ENCODE assay signal across 16 cellular contexts in the genomic region with DNA sequence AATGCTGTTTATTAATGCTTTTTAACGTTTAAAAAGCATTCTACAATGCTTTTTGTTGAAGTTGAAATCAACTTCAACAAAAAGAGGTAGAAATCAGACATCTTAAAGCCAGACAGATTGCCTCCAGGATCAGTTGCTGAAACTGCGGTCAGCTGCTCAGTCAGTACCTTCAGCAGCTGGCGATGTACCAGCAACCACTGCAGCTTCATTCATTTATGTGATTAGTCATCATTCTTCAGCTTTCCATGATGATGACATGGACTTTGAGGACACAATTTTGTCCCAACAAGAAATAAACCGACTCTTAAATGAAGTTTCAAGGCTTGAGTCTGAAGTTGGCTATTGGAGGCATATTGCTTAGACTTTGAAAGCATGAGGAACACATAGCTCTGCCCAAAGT. TPM values are rescaled to one million over a fixed set of nuclear protein-coding genes. Genes with fewer than 3 reads are reported as not detected.
A peak's percentile ranks its signal among the peaks of the same experiment; 100 is the strongest.
DNase-seq lines count a peak whose midpoint lies in the region; ATAC-seq, FAIRE-seq and TF ChIP-seq lines count a peak whose summit lies in the region.
"Had no signal": no experiment of that assay in that cellular context is flagged by ENCODE, and none has a peak within 500 bp of the region (broad histone marks: within the 10 kb centered on the region; RNA-seq: fewer than 3 reads in every experiment).

No MANE protein-coding gene starts in this region.

- H3K9ac ChIP-seq in KMS-11 = peak overlapping the region; percentile 49; the same call in 1 of the 2 replicates
- H3K9ac ChIP-seq in K562 (ENCODE audit: insufficient read depth in 1 of 2, low read depth in 2 of 2, low read length in 2 of 2) = no peak overlapping the region
- H3K9ac ChIP-seq: BLaER1 had no signal

- no peak for TF ChIP-seq EP300 in K562 (IDR thresholded peaks at IDR 0.05; ENCODE audit: low read length)

- TF ChIP-seq CTCF in KMS-11 (conservative IDR thresholded peaks at IDR 0.05; ENCODE audit: low read depth, low read length) = no peak
- no peak for TF ChIP-seq CTCF in K562 (IDR thresholded peaks at IDR 0.05 in 2 of 3, conservative IDR thresholded peaks at IDR 0.05 in 1 of 3; ENCODE audit: insufficient read depth in 2 of 3, low read depth in 1 of 3, low read length in 3 of 3)
- no peak for TF ChIP-seq CTCF in kidney epithelial cell (IDR thresholded peaks at IDR 0.05; ENCODE audit: insufficient read depth, low read length, poor library complexity, severe bottlenecking)

- no peak for TF ChIP-seq POLR2A in K562 (conservative IDR thresholded peaks at IDR 0.05)

- POLR2A ChIA-PET in K562 (lab: Yijun Ruan, JAX) = no interaction called here

- CTCF ChIA-PET in K562 (lab: Yijun Ruan, JAX; ENCODE audit: low intra/inter-chr PET ratio) = no interaction called here

- H3K27me3 ChIP-seq in KMS-11 (ENCODE audit: insufficient read depth, low read depth) (no peaks in the 10 kb centered on the region), K562 (ENCODE audit: control insufficient read depth in 2 of 2, insufficient read depth in 2 of 2, low read length in 2 of 2) (peaks cover 5% of the 10 kb centered on the region in 2 experiments; a peak in 3 of 5 replicates), kidney epithelial cell (ENCODE audit: control insufficient read depth, insufficient read depth, low read length) (no peaks in the 10 kb centered on the region)
- H3K27me3 ChIP-seq: BLaER1, dorsolateral prefrontal cortex, ovary had no signal

- H4K20me1 ChIP-seq in KMS-11 (ENCODE audit: insufficient read depth) = no peaks in the 10 kb centered on the region
- H4K20me1 ChIP-seq in K562 (replicated peaks; ENCODE audit: control insufficient read depth, insufficient read depth, low read length) = no peaks in the 10 kb centered on the region
- H4K20me1 ChIP-seq: BLaER1 had no signal

- H3K36me3 ChIP-seq in KMS-11 (ENCODE audit: insufficient read depth) (no peaks in the 10 kb centered on the region), K562 (ENCODE audit: control insufficient read depth, insufficient read depth, low read length) (no peaks in the 10 kb centered on the region), kidney epithelial cell (ENCODE audit: control insufficient read depth, insufficient read depth, low read length) (no peaks in the 10 kb centered on the region)
- H3K36me3 ChIP-seq: BLaER1, ovary had no signal

- BruUV-seq in K562 (replicated peaks; lab: Mats Ljungman, UMichigan) = no TSS peak

- H3K79me2 ChIP-seq in KMS-11 (ENCODE audit: insufficient read depth, low read depth) = no peaks in the 10 kb centered on the region
- H3K79me2 ChIP-seq in K562 (ENCODE audit: control insufficient read depth, insufficient read depth, low read length) = no peaks in the 10 kb centered on the region

- H3K9me3 ChIP-seq in K562 (replicated peaks; ENCODE audit: control insufficient read depth, insufficient read depth, low read depth, low read length) = no peaks in the 10 kb centered on the region
- H3K9me3 ChIP-seq: ovary had no signal

- no peak overlapping the region for H3K4me3 ChIP-seq in KMS-11 (IDR thresholded peaks at IDR 0.05; ENCODE audit: insufficient read depth, low read depth, low read length)
- H3K4me3 ChIP-seq in K562 = no peak overlapping the region
- no peak overlapping the region for H3K4me3 ChIP-seq in kidney epithelial cell (ENCODE audit: low read depth, low read length)
- H3K4me3 ChIP-seq: BLaER1, dorsolateral prefrontal cortex, ovary had no signal

- no peaks in the 10 kb centered on the region for H3K9me1 ChIP-seq in K562 (ENCODE audit: control insufficient read depth, insufficient read depth, low read length)

- in situ Hi-C loops in K562 (cut with MboI) = no loop called here

- TF ChIP-seq RAD21 in K562 (CRISPR knock-in tag; conservative IDR thresholded peaks at IDR 0.05 in 1 of 2, IDR thresholded peaks at IDR 0.05 in 1 of 2) = no peak

- H3K27ac ChIP-seq in KMS-11 (peak overlapping the region; percentile 93), K562 (ENCODE audit: extremely low read depth, low read depth, low read length) (no peak overlapping the region)
- H3K27ac ChIP-seq: BLaER1, ovary had no signal

- FAIRE-seq in K562 (lab: Jason Lieb, UNC) = no peak

- 2% methylated on average over 4 of the region's 4 CpGs for WGBS in K562 (ENCODE audit: insufficient coverage, low coverage, missing lambda C conversion rate)

- DNase-seq in AG08395 (ENCODE audit: low spot score) = peak; percentile 84
- no peak for DNase-seq in K562 (ENCODE audit: extremely low read depth in 1 of 4, low spot score in 3 of 4)
- peak; percentile 31 for DNase-seq in kidney epithelial cell (ENCODE audit: low read depth)
- DNase-seq in DMS153 treated with DMSO at 0.1 percent for 48 hours (lab: John Stamatoyannopoulos, UW; ENCODE audit: unreplicated experiment) = no peak
- DNase-seq in germinal center (ENCODE audit: low spot score) = no peak
- DNase-seq in SKM-1 treated with dmso at 0.1 percent for 144 hours (lab: John Stamatoyannopoulos, UW; ENCODE audit: unreplicated experiment) = no peak
- no peak for DNase-seq in NCI-H2081 (lab: John Stamatoyannopoulos, UW)
- DNase-seq: activated CD8-positive, alpha-beta memory T cell treated with anti-CD3 and anti-CD28 coated beads, Interleukin-2, amount 10 ng/mL, durations not matched to agents 7 days and 5 days; hippocampal formation; NCI-H524; ovary; SHP77; stimulated activated CD8-positive, alpha-beta memory T cell treated with anti-CD3 and anti-CD28 coated beads, Interleukin-4, amount 100 ng/mL, for 48 hours had no signal

- H3K4me2 ChIP-seq in KMS-11 (peak overlapping the region; percentile 96), K562 (ENCODE audit: insufficient read depth, low read length) (no peak overlapping the region)
- H3K4me2 ChIP-seq: BLaER1 had no signal

- H3K4me1 ChIP-seq in KMS-11 (ENCODE audit: low read depth, poor library complexity, severe bottlenecking) (peaks cover 61% of the 10 kb centered on the region), K562 (replicated peaks in 1 of 2; ENCODE audit: control insufficient read depth in 2 of 2, insufficient read depth in 2 of 2, low read length in 2 of 2) (no peaks in the 10 kb centered on the region)

- no peak for ATAC-seq in K562
- ATAC-seq: activated CD8-positive, alpha-beta memory T cell treated with anti-CD3 and anti-CD28 coated beads, Interleukin-2, amount 10 ng/mL, durations not matched to agents 7 days and 5 days had no signal

- intact Hi-C loops in K562 (cut with micrococcal nuclease) = no loop called here

- H2AFZ ChIP-seq in KMS-11 (ENCODE audit: low read depth) (peak overlapping the region; percentile 41; the same call in 1 of the 2 replicates), K562 (ENCODE audit: low read depth, low read length) (no peak overlapping the region)

TF ChIP-seq in K562, 482 proteins besides CTCF, POLR2A, EP300 and RAD21:
- TF ChIP-seq MAFG (tag; conservative IDR thresholded peaks at IDR 0.05) (0 out of 2 replicates have a peak, but pooled peaks have one; percentile 21), ZNF124 (CRISPR knock-in tag; IDR thresholded peaks at IDR 0.05) (no peak), C11orf30 (IDR thresholded peaks at IDR 0.05; ENCODE audit: low read depth) (0 out of 2 replicates have a peak, but pooled peaks have one; percentile 20)

RNA-seq across cellular contexts. Expression of a gene that starts 31.5 kb away (rescaled TPM):
- not detected in 2 replicates for total RNA-seq in K562 (2011; cell fraction: chromatin; rRNA removed; ENCODE audit: low replicate concordance)
- total RNA-seq in K562 (2011; cell fraction: nucleolus; rRNA removed) = not detected in 2 replicates
- not detected in 2 replicates for total RNA-seq in K562 (2011; cell fraction: nucleoplasm; rRNA removed)
- not detected in 2 replicates for total RNA-seq in K562 (2014; rRNA removed)
- not detected in 2 replicates for total RNA-seq in K562 (2014; rRNA removed; fragmentation: Illumina TruSeq; extraction: Trizol)
- not detected in 2 replicates for total RNA-seq in K562 (2015; rRNA removed; fragmentation: Illumina TruSeq; extraction: Trizol)
- 0.02 TPM in 2 replicates for total RNA-seq in K562 (2021)
- polyA plus RNA-seq in K562 (2011; rRNA removed) = not detected in 2 replicates
- polyA plus RNA-seq in K562 (2011; cell fraction: cytosol; rRNA removed) = 0.22 TPM in 1 of 2 replicates, not detected in the other
- not detected in 2 replicates for polyA plus RNA-seq in K562 (2011; cell fraction: nucleus; rRNA removed)
- not detected in 2 replicates for polyA plus RNA-seq in K562 (2012)
- polyA plus RNA-seq in K562 (2014; fragmentation: Illumina TruSeq; extraction: Trizol) = not detected in 2 replicates
- not detected for polyA plus RNA-seq in K562 (2014; fragmentation: Nextera tagmentation; extraction: Ambion mirVana)
- polyA plus RNA-seq in K562 (2014; rRNA removed) = not detected in 2 replicates
- not detected in 2 replicates for polyA minus RNA-seq in K562 (2011; rRNA and poly(A)+ RNA removed)
- polyA minus RNA-seq in K562 (2011; cell fraction: cytosol; rRNA and poly(A)+ RNA removed) = not detected in 2 replicates
- polyA minus RNA-seq in K562 (2011; cell fraction: nucleus; rRNA and poly(A)+ RNA removed) = not detected in 2 replicates
- 38.2 and 56.7 TPM in 2 replicates for total RNA-seq in kidney epithelial cell
- total RNA-seq: activated CD8-positive, alpha-beta memory T cell treated with anti-CD3 and anti-CD28 coated beads, Interleukin-2, amount 10 ng/mL, durations not matched to agents 7 days and 5 days had no signal

Comparison
In these comparisons a context has a peak if more than half of its experiments do, and no peak if none do; other contexts are left out.
1. DNase-seq: peak in AG08395 (single experiment) and kidney epithelial cell (single experiment); none in K562 (0 of 4), DMS153 treated with DMSO at 0.1 percent for 48 hours (single experiment), germinal center (single experiment), SKM-1 treated with dmso at 0.1 percent for 144 hours (single experiment) and NCI-H2081 (0 of 2).
2. RNA of a gene that starts 31.5 kb away (total RNA-seq): 38.2 to 56.7 TPM in kidney epithelial cell; 0.02 TPM in K562; every median in the first group is over 10 times any median in the second.